1 cellular context compared by ENCODE assay signal in genomic region chr15:50764331-50765201, GRCh38.
TF ChIP-seq lines count a peak whose summit lies in the region.

No MANE protein-coding gene starts in this region.

TF ChIP-seq in K562, 482 proteins besides CTCF, POLR2A, EP300 and RAD21 (continued from another document):
- TF ChIP-seq ZMIZ1 (IDR thresholded peaks at IDR 0.05; ENCODE audit: low read depth in 2 of 2, low read length in 2 of 2), result peak in 1 of 2 experiments; percentile 59; a peak in 1 of 4 replicates
- peak; percentile 88 for TF ChIP-seq NFRKB (IDR thresholded peaks at IDR 0.05; ENCODE audit: low read depth)
- TF ChIP-seq ARID3A (IDR thresholded peaks at IDR 0.05; ENCODE audit: borderline replicate concordance, low read depth, low read length), result peak; percentile 43; the same call in 1 of the 2 replicates
- TF ChIP-seq CHCHD3 (CRISPR knock-in tag; IDR thresholded peaks at IDR 0.05), result no peak
- TF ChIP-seq ZNF316 (IDR thresholded peaks at IDR 0.05), result peak; percentile 96
TF ChIP-seq in K562: peak in this region for 38.
